Comparison of ENCODE assay signal across 35 cellular contexts in genomic region chr22:33770723-33771122, GRCh38.
"Had no signal": no experiment of that assay in that cellular context is flagged by ENCODE, and none has a peak within 500 bp of the region (broad histone marks: within the 10 kb centered on the region; RNA-seq: fewer than 3 reads in every experiment).

No MANE protein-coding gene starts in this region.

- H3K27ac ChIP-seq: ascending aorta, cardiac muscle cell, VCaP had no signal

- H3K4me1 Mint-ChIP-seq: activated CD4-positive, alpha-beta memory T cell treated with anti-CD3 and anti-CD28 coated beads, Interleukin-2, amount 10 ng/mL, durations not matched to agents 7 days and 5 days; activated CD4-positive, alpha-beta T cell treated with anti-CD3 and anti-CD28 coated beads for 36 hours; activated CD4-positive, alpha-beta T cell treated with anti-CD3 and anti-CD28 coated beads, Interleukin-2, amount 10 ng/mL, durations not matched to agents 7 days and 5 days; activated CD8-positive, alpha-beta memory T cell treated with anti-CD3 and anti-CD28 coated beads, Interleukin-2, amount 10 ng/mL, durations not matched to agents 7 days and 5 days; activated naive CD4-positive, alpha-beta T cell treated with anti-CD3 and anti-CD28 coated beads, Interleukin-2, amount 10 ng/mL, durations not matched to agents 7 days and 5 days; activated naive CD4-positive, alpha-beta T cell treated with anti-CD3 and anti-CD28 coated beads, Interleukin-2, amount 50 U/mL, for 24 hours; activated naive CD8-positive, alpha-beta T cell treated with anti-CD3 and anti-CD28 coated beads, Interleukin-2, amount 10 ng/mL, durations not matched to agents 7 days and 5 days; activated naive CD8-positive, alpha-beta T cell treated with anti-CD3 and anti-CD28 coated beads, Interleukin-2, amount 50 U/mL, for 24 hours had no signal

- DNase-seq: activated CD4-positive, alpha-beta memory T cell treated with anti-CD3 and anti-CD28 coated beads, Interleukin-2, amount 10 ng/mL, durations not matched to agents 7 days and 5 days; activated CD4-positive, alpha-beta T cell treated with anti-CD3 and anti-CD28 coated beads for 1 hour; activated CD4-positive, alpha-beta T cell treated with anti-CD3 and anti-CD28 coated beads for 36 hours; activated CD4-positive, alpha-beta T cell treated with anti-CD3 and anti-CD28 coated beads for 48 hours; activated CD4-positive, alpha-beta T cell treated with anti-CD3 and anti-CD28 coated beads, Interleukin-2, amount 10 ng/mL, durations not matched to agents 7 days and 5 days; activated CD4-positive, alpha-beta T cell treated with anti-CD3 and anti-CD28 coated beads, Interleukin-2, amount 50 U/mL, for 48 hours; activated CD4-positive, CD25-positive, alpha-beta regulatory T cell; activated CD8-positive, alpha-beta memory T cell treated with anti-CD3 and anti-CD28 coated beads for 24 hours; activated CD8-positive, alpha-beta memory T cell treated with anti-CD3 and anti-CD28 coated beads, Interleukin-2, amount 10 ng/mL, durations not matched to agents 7 days and 5 days; activated CD8-positive, alpha-beta memory T cell treated with anti-CD3 and anti-CD28 coated beads, Interleukin-2, amount 50 U/mL, for 48 hours; activated CD8-positive, alpha-beta T cell treated with anti-CD3 and anti-CD28 coated beads, Interleukin-2, amount 10 ng/mL, durations not matched to agents 7 days and 5 days; activated effector memory CD4-positive, alpha-beta T cell treated with Interleukin-2 at 50 U/mL for 16 hours; activated gamma-delta T cell; activated naive CD4-positive, alpha-beta T cell treated with anti-CD3 and anti-CD28 coated beads, Interleukin-2, amount 10 ng/mL, durations not matched to agents 7 days and 5 days; activated naive CD4-positive, alpha-beta T cell treated with Interleukin-2 at 50 U/mL for 16 hours; activated naive CD8-positive, alpha-beta T cell treated with anti-CD3 and anti-CD28 coated beads, Interleukin-2, amount 10 ng/mL, durations not matched to agents 7 days and 5 days; activated naive CD8-positive, alpha-beta T cell treated with anti-CD3 and anti-CD28 coated beads, Interleukin-2, amount 50 U/mL, for 24 hours; activated T-cell treated with anti-CD3 and anti-CD28 coated beads, Interleukin-2, amount 50 U/mL, for 24 hours; activated T-cell treated with anti-CD3 and anti-CD28 coated beads, Interleukin-2, amount 50 U/mL, for 48 hours; amygdala; anterior cingulate cortex; central memory CD4-positive, alpha-beta T cell; T-helper 1 cell; T-helper 2 cell; T-helper 9 cell had no signal

- H3K4me3 Mint-ChIP-seq: activated CD4-positive, alpha-beta memory T cell treated with anti-CD3 and anti-CD28 coated beads, Interleukin-2, amount 10 ng/mL, durations not matched to agents 7 days and 5 days; activated CD4-positive, alpha-beta T cell treated with anti-CD3 and anti-CD28 coated beads for 36 hours; activated CD4-positive, alpha-beta T cell treated with anti-CD3 and anti-CD28 coated beads, Interleukin-2, amount 10 ng/mL, durations not matched to agents 7 days and 5 days; activated CD8-positive, alpha-beta memory T cell treated with anti-CD3 and anti-CD28 coated beads, Interleukin-2, amount 10 ng/mL, durations not matched to agents 7 days and 5 days; activated CD8-positive, alpha-beta T cell treated with anti-CD3 and anti-CD28 coated beads, Interleukin-2, amount 10 ng/mL, durations not matched to agents 7 days and 5 days; activated naive CD4-positive, alpha-beta T cell treated with anti-CD3 and anti-CD28 coated beads, Interleukin-2, amount 10 ng/mL, durations not matched to agents 7 days and 5 days; activated naive CD4-positive, alpha-beta T cell treated with anti-CD3 and anti-CD28 coated beads, Interleukin-2, amount 50 U/mL, for 24 hours; activated naive CD8-positive, alpha-beta T cell; activated naive CD8-positive, alpha-beta T cell treated with anti-CD3 and anti-CD28 coated beads, Interleukin-2, amount 10 ng/mL, durations not matched to agents 7 days and 5 days; activated naive CD8-positive, alpha-beta T cell treated with anti-CD3 and anti-CD28 coated beads, Interleukin-2, amount 50 U/mL, for 24 hours; activated T-cell treated with anti-CD3 and anti-CD28 coated beads, Interleukin-2, amount 50 U/mL, for 24 hours; brain; T-helper 1 cell treated with Interleukin-12 subunit alpha and Interleukin-12 subunit beta and Interleukin-4 antibody, amounts not matched to agents 30 μg/mL and 1 μg/mL, for 36 hours; T-helper 2 cell treated with Interferon-gamma antibody and Interleukin-4, amounts not matched to agents 5 μg/mL and 100 μg/mL, for 36 hours had no signal

- H3K27me3 Mint-ChIP-seq: activated CD4-positive, alpha-beta memory T cell treated with anti-CD3 and anti-CD28 coated beads, Interleukin-2, amount 10 ng/mL, durations not matched to agents 7 days and 5 days; activated CD4-positive, alpha-beta T cell treated with anti-CD3 and anti-CD28 coated beads for 36 hours; activated CD4-positive, alpha-beta T cell treated with anti-CD3 and anti-CD28 coated beads, Interleukin-2, amount 10 ng/mL, durations not matched to agents 7 days and 5 days; activated CD8-positive, alpha-beta memory T cell treated with anti-CD3 and anti-CD28 coated beads, Interleukin-2, amount 10 ng/mL, durations not matched to agents 7 days and 5 days; activated naive CD4-positive, alpha-beta T cell treated with anti-CD3 and anti-CD28 coated beads, Interleukin-2, amount 10 ng/mL, durations not matched to agents 7 days and 5 days; activated naive CD4-positive, alpha-beta T cell treated with anti-CD3 and anti-CD28 coated beads, Interleukin-2, amount 50 U/mL, for 24 hours; activated naive CD8-positive, alpha-beta T cell; activated naive CD8-positive, alpha-beta T cell treated with anti-CD3 and anti-CD28 coated beads, Interleukin-2, amount 10 ng/mL, durations not matched to agents 7 days and 5 days; activated naive CD8-positive, alpha-beta T cell treated with anti-CD3 and anti-CD28 coated beads, Interleukin-2, amount 50 U/mL, for 24 hours; activated T-cell treated with anti-CD3 and anti-CD28 coated beads, Interleukin-2, amount 50 U/mL, for 24 hours; brain had no signal

- ATAC-seq: activated CD4-positive, alpha-beta T cell treated with anti-CD3 and anti-CD28 coated beads for 36 hours; activated CD4-positive, CD25-positive, alpha-beta regulatory T cell treated with anti-CD3 and anti-CD28 coated beads, Interleukin-2, amount 50 U/mL, for 24 hours; activated CD8-positive, alpha-beta memory T cell treated with anti-CD3 and anti-CD28 coated beads, Interleukin-2, amount 10 ng/mL, durations not matched to agents 7 days and 5 days; activated CD8-positive, alpha-beta T cell treated with anti-CD3 and anti-CD28 coated beads, Interleukin-2, amount 10 ng/mL, durations not matched to agents 7 days and 5 days; activated naive CD8-positive, alpha-beta T cell treated with anti-CD3 and anti-CD28 coated beads, Interleukin-2, amount 50 U/mL, for 24 hours had no signal

- H3K27me3 ChIP-seq: ascending aorta, cardiac muscle cell had no signal

- H3K9me3 ChIP-seq: ascending aorta had no signal

- H3K27ac Mint-ChIP-seq: activated CD4-positive, alpha-beta memory T cell treated with anti-CD3 and anti-CD28 coated beads, Interleukin-2, amount 10 ng/mL, durations not matched to agents 7 days and 5 days; activated CD4-positive, alpha-beta T cell treated with anti-CD3 and anti-CD28 coated beads for 36 hours; activated CD4-positive, alpha-beta T cell treated with anti-CD3 and anti-CD28 coated beads, Interleukin-2, amount 10 ng/mL, durations not matched to agents 7 days and 5 days; activated CD8-positive, alpha-beta memory T cell treated with anti-CD3 and anti-CD28 coated beads, Interleukin-2, amount 10 ng/mL, durations not matched to agents 7 days and 5 days; activated CD8-positive, alpha-beta T cell treated with anti-CD3 and anti-CD28 coated beads, Interleukin-2, amount 10 ng/mL, durations not matched to agents 7 days and 5 days; activated naive CD4-positive, alpha-beta T cell treated with anti-CD3 and anti-CD28 coated beads, Interleukin-2, amount 10 ng/mL, durations not matched to agents 7 days and 5 days; activated naive CD4-positive, alpha-beta T cell treated with anti-CD3 and anti-CD28 coated beads, Interleukin-2, amount 50 U/mL, for 24 hours; activated naive CD8-positive, alpha-beta T cell; activated naive CD8-positive, alpha-beta T cell treated with anti-CD3 and anti-CD28 coated beads, Interleukin-2, amount 10 ng/mL, durations not matched to agents 7 days and 5 days; activated naive CD8-positive, alpha-beta T cell treated with anti-CD3 and anti-CD28 coated beads, Interleukin-2, amount 50 U/mL, for 24 hours; activated T-cell treated with anti-CD3 and anti-CD28 coated beads, Interleukin-2, amount 50 U/mL, for 24 hours; activated T-helper 2 cell treated with anti-CD3 and anti-CD28 coated beads, Interferon-gamma antibody, Interleukin-2, Interleukin-4, amounts not matched to agents 10 μg/mL and 5 μg/mL and 100 μg/mL, durations not matched to agents 14 hours and 24 hours and 36 hours; brain; T-helper 1 cell treated with Interleukin-12 subunit alpha and Interleukin-12 subunit beta and Interleukin-4 antibody, amounts not matched to agents 30 μg/mL and 1 μg/mL, for 36 hours; T-helper 2 cell treated with Interferon-gamma antibody and Interleukin-4, amounts not matched to agents 5 μg/mL and 100 μg/mL, for 36 hours had no signal

- H3K36me3 ChIP-seq: ascending aorta, cardiac muscle cell had no signal

- H3K4me3 ChIP-seq: ascending aorta, cardiac muscle cell had no signal

- H3K36me3 Mint-ChIP-seq: activated CD8-positive, alpha-beta memory T cell treated with anti-CD3 and anti-CD28 coated beads, Interleukin-2, amount 10 ng/mL, durations not matched to agents 7 days and 5 days; activated naive CD4-positive, alpha-beta T cell treated with anti-CD3 and anti-CD28 coated beads, Interleukin-2, amount 10 ng/mL, durations not matched to agents 7 days and 5 days; activated naive CD4-positive, alpha-beta T cell treated with anti-CD3 and anti-CD28 coated beads, Interleukin-2, amount 50 U/mL, for 24 hours; activated naive CD8-positive, alpha-beta T cell; activated naive CD8-positive, alpha-beta T cell treated with anti-CD3 and anti-CD28 coated beads, Interleukin-2, amount 10 ng/mL, durations not matched to agents 7 days and 5 days; brain had no signal

- H3K4me1 ChIP-seq: ascending aorta had no signal

- H3K9me3 Mint-ChIP-seq: activated naive CD4-positive, alpha-beta T cell treated with anti-CD3 and anti-CD28 coated beads, Interleukin-2, amount 50 U/mL, for 24 hours had no signal
